Comparison of ENCODE assay signal across 9 cellular contexts in genomic region chr12:20463920-20464524, GRCh38.
DNase-seq lines count a peak whose midpoint lies in the region; ATAC-seq and FAIRE-seq lines count a peak whose summit lies in the region.
"Had no signal": no experiment of that assay in that cellular context is flagged by ENCODE, and none has a peak within 500 bp of the region (broad histone marks: within the 10 kb centered on the region; RNA-seq: fewer than 3 reads in every experiment).

No MANE protein-coding gene starts in this region.

- ATAC-seq in HG03521 (IDR thresholded peaks at IDR 0.05; ENCODE audit: unreplicated experiment): no peak

- no peaks in the 10 kb centered on the region for H3K36me3 ChIP-seq in small intestine (ENCODE audit: control insufficient read depth in 2 of 2, insufficient read depth in 2 of 2, low read length in 2 of 2)
- H3K36me3 ChIP-seq: BLaER1 had no signal

- no peak overlapping the region for H3K27ac ChIP-seq in small intestine (ENCODE audit: low read depth in 1 of 2, low read length in 1 of 2)
- H3K27ac ChIP-seq: BLaER1 had no signal

- no peaks in the 10 kb centered on the region for H3K27me3 ChIP-seq in small intestine (ENCODE audit: control insufficient read depth in 2 of 2, insufficient read depth in 2 of 2, low read length in 2 of 2)
- H3K27me3 ChIP-seq: BLaER1 had no signal

- FAIRE-seq in endometrium (lab: Jason Lieb, UNC) (peak; percentile 63), small intestine (lab: Jason Lieb, UNC) (peak; percentile 41)

- no peak overlapping the region for H3K4me3 ChIP-seq in small intestine (ENCODE audit: low read depth in 1 of 2, low read length in 2 of 2)
- H3K4me3 ChIP-seq: BLaER1 had no signal

- H3K9me3 ChIP-seq in small intestine (ENCODE audit: control insufficient read depth, low read depth): no peaks in the 10 kb centered on the region
- H3K9me3 ChIP-seq: BLaER1 had no signal

- H3K4me1 ChIP-seq in small intestine (ENCODE audit: control insufficient read depth in 2 of 2, insufficient read depth in 1 of 2, low read depth in 1 of 2, low read length in 1 of 2): peaks cover 0 to 4% of the 10 kb centered on the region in 2 donors
- H3K4me1 ChIP-seq: BLaER1 had no signal

- DNase-seq in DMS 273 (lab: John Stamatoyannopoulos, UW; ENCODE audit: unreplicated experiment): peak; percentile 37
- DNase-seq in DMS 273 treated with DMSO at 0.1 percent for 48 hours (lab: John Stamatoyannopoulos, UW): no peak
- peak; percentile 36 for DNase-seq in NCI-H1105 treated with DMSO at 0.1 percent for 48 hours (lab: John Stamatoyannopoulos, UW)
- DNase-seq in small intestine: peak; percentile 42
- no peak for DNase-seq in stimulated activated CD4-positive, alpha-beta T cell treated with anti-CD3 and anti-CD28 coated beads, Interleukin-2, amount 100 ng/mL, for 24 hours
- no peak for DNase-seq in kidney glomerular epithelial cell (lab: John Stamatoyannopoulos, UW)

- WGBS in small intestine, 3 donors: 30 to 63% (median 42%) methylated on average over 2 of the region's 2 CpGs

Comparison
In these comparisons a context has a peak if more than half of its experiments do, and no peak if none do; other contexts are left out.
1. DNase-seq: peak in DMS 273 (single experiment), NCI-H1105 treated with DMSO at 0.1 percent for 48 hours (single experiment) and small intestine (single experiment); none in DMS 273 treated with DMSO at 0.1 percent for 48 hours (single experiment), stimulated activated CD4-positive, alpha-beta T cell treated with anti-CD3 and anti-CD28 coated beads, Interleukin-2, amount 100 ng/mL, for 24 hours (0 of 2) and kidney glomerular epithelial cell (single experiment).